Comparison of ENCODE assay signal across 23 cellular contexts in the genomic region with DNA sequence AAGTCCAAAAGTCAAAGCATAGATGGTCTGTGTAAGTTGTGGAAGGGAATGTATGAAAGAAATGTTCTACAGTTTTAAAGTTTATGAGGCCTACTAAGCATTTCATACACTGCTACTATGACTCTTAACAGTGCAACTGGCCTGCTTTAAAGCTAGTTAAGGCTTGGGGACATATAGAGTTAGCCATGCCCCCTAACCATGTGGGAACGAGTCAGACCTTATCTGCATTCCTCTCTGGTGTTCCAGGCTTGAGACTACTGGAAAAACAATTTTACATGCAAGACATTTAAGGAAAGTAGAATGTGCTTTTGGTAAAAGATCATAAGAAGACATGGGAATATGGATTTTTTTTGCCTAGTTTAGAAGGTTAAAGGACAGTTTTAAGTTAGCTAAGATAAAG. TPM values are rescaled to one million over a fixed set of nuclear protein-coding genes. Genes with fewer than 3 reads are reported as not detected.
DNase-seq lines count a peak whose midpoint lies in the region; ATAC-seq and TF ChIP-seq lines count a peak whose summit lies in the region.
"Had no signal": no experiment of that assay in that cellular context is flagged by ENCODE, and none has a peak within 500 bp of the region (broad histone marks: within the 10 kb centered on the region; RNA-seq: fewer than 3 reads in every experiment).

No MANE protein-coding gene starts in this region.

- peaks cover 44% of the 10 kb centered on the region for H3K4me1 Mint-ChIP-seq in CD8-positive, alpha-beta T cell (ENCODE audit: low read depth)

- no peak overlapping the region for H3K4me2 ChIP-seq in mesenchymal stem cell (ENCODE audit: low read length, poor library complexity, severe bottlenecking)
- H3K4me2 ChIP-seq in osteoblast (ENCODE audit: insufficient read depth, low read length), result no peak overlapping the region
- H3K4me2 ChIP-seq in GM23248 (ENCODE audit: unreplicated experiment), result no peak overlapping the region

- H3K79me1 ChIP-seq in mesenchymal stem cell (replicated peaks; ENCODE audit: low read length, poor library complexity, severe bottlenecking), result no peaks in the 10 kb centered on the region

- no peak overlapping the region for H3K4me3 Mint-ChIP-seq in CD8-positive, alpha-beta T cell
- H3K4me3 Mint-ChIP-seq: activated T-helper 1 cell treated with anti-CD3 and anti-CD28 coated beads, Interleukin-12 subunit alpha, Interleukin-12 subunit beta, Interleukin-2, Interleukin-4 antibody, amounts not matched to agents 30 ng/mL and 10 ng/mL and 1 ng/mL, durations not matched to agents 14 hours and 24 hours and 36 hours; CD4-positive, alpha-beta T cell had no signal

- no peak overlapping the region for H2BK12ac ChIP-seq in mesenchymal stem cell (ENCODE audit: low read length in 2 of 2)

- no peaks in the 10 kb centered on the region for H3K36me3 Mint-ChIP-seq in CD8-positive, alpha-beta T cell

- TF ChIP-seq CTCF in CD8-positive, alpha-beta T cell (IDR thresholded peaks at IDR 0.05), result no peak
- TF ChIP-seq CTCF in HL-60 (IDR thresholded peaks at IDR 0.05; ENCODE audit: insufficient read depth, low read length) (no peak), choroid plexus epithelial cell (conservative IDR thresholded peaks at IDR 0.05; ENCODE audit: low read depth, low read length) (no peak), osteoblast (IDR thresholded peaks at IDR 0.05; ENCODE audit: extremely low read depth, low read depth, low read length) (no peak), Peyer's patch (IDR thresholded peaks at IDR 0.05) (no peak)

- POLR2A ChIA-PET in CD8-positive, alpha-beta T cell (lab: Charles Lee), result interaction anchor here (2.3 kb wide), 1 partner anchor 39 kb away, joined by 6 read pairs; no protein-coding TSS in a partner anchor

- H2BK5ac ChIP-seq in mesenchymal stem cell (ENCODE audit: low read depth, low read length, poor library complexity, severe bottlenecking), result no peak overlapping the region

- peaks cover 16% of the 10 kb centered on the region for H3K4me1 ChIP-seq in CD8-positive, alpha-beta T cell (ENCODE audit: insufficient read depth, low read length)
- no peaks in the 10 kb centered on the region for H3K4me1 ChIP-seq in mesenchymal stem cell (ENCODE audit: control insufficient read depth, insufficient read depth, low read depth, low read length)
- no peaks in the 10 kb centered on the region for H3K4me1 ChIP-seq in osteoblast (ENCODE audit: insufficient read depth, low read length)
- H3K4me1 ChIP-seq in Peyer's patch, result no peaks in the 10 kb centered on the region
- no peaks in the 10 kb centered on the region for H3K4me1 ChIP-seq in GM23248 (ENCODE audit: insufficient read depth)

- H2BK15ac ChIP-seq in mesenchymal stem cell (ENCODE audit: low read depth, poor library complexity, severe bottlenecking), result no peak overlapping the region

- DNase-seq in CD8-positive, alpha-beta T cell, result no peak
- no peak for DNase-seq in HL-60 (ENCODE audit: low read depth in 1 of 2, low spot score in 1 of 2)
- peak; percentile 5 for DNase-seq in choroid plexus epithelial cell (ENCODE audit: low read depth)
- peak; percentile 12 for DNase-seq in mesenchymal stem cell
- no peak for DNase-seq in osteoblast (ENCODE audit: insufficient read length, low spot score, missing footprints)
- DNase-seq in SW480 (ENCODE audit: low spot score), result no peak
- DNase-seq in Peyer's patch, result no peak
- DNase-seq in GM23248, result no peak
- DNase-seq: activated CD4-positive, alpha-beta T cell treated with anti-CD3 and anti-CD28 coated beads, Interleukin-2, amount 50 U/mL, for 4 hours; activated CD4-positive, CD25-positive, alpha-beta regulatory T cell; activated CD8-positive, alpha-beta memory T cell treated with anti-CD3 and anti-CD28 coated beads, Interleukin-2, amount 50 U/mL, for 4 hours; activated naive CD4-positive, alpha-beta T cell treated with anti-CD3 and anti-CD28 coated beads, Interleukin-2, amount 50 U/mL, for 16 hours; CD4-positive, alpha-beta T cell; DMS 273 treated with DMSO at 0.1 percent for 48 hours; dorsolateral prefrontal cortex; glutamatergic neuron; islet precursor cell; NCI-H2081 treated with DMSO at 0.1 percent for 48 hours; RPMI8226; stimulated activated naive CD4-positive, alpha-beta T cell treated with Interleukin-2 at 50 U/mL for 16 hours had no signal

- no peaks in the 10 kb centered on the region for H3K9me3 Mint-ChIP-seq in CD8-positive, alpha-beta T cell
- H3K9me3 Mint-ChIP-seq: activated T-helper 1 cell treated with anti-CD3 and anti-CD28 coated beads, Interleukin-12 subunit alpha, Interleukin-12 subunit beta, Interleukin-2, Interleukin-4 antibody, amounts not matched to agents 30 ng/mL and 10 ng/mL and 1 ng/mL, durations not matched to agents 14 hours and 24 hours and 36 hours; CD4-positive, alpha-beta T cell had no signal

- H3K4ac ChIP-seq in mesenchymal stem cell (ENCODE audit: low read depth in 1 of 2, low read length in 2 of 2), result no peak overlapping the region

- no peaks in the 10 kb centered on the region for H3K9me3 ChIP-seq in CD8-positive, alpha-beta T cell (ENCODE audit: low read length)
- H3K9me3 ChIP-seq in mesenchymal stem cell (ENCODE audit: control insufficient read depth, low read length) (no peaks in the 10 kb centered on the region), osteoblast (ENCODE audit: low read depth, low read length) (no peaks in the 10 kb centered on the region), Peyer's patch (no peaks in the 10 kb centered on the region), GM23248 (ENCODE audit: low read depth) (no peaks in the 10 kb centered on the region)

- H3K36me3 ChIP-seq in CD8-positive, alpha-beta T cell (ENCODE audit: insufficient read depth, low read length), result no peaks in the 10 kb centered on the region
- H3K36me3 ChIP-seq in mesenchymal stem cell (ENCODE audit: control insufficient read depth in 1 of 2, insufficient read depth in 2 of 2, low read depth in 1 of 2, low read length in 2 of 2) (no peaks in the 10 kb centered on the region), osteoblast (ENCODE audit: insufficient read depth, low read length) (no peaks in the 10 kb centered on the region), Peyer's patch (no peaks in the 10 kb centered on the region), GM23248 (ENCODE audit: low read depth) (no peaks in the 10 kb centered on the region)

- H4K8ac ChIP-seq in mesenchymal stem cell (ENCODE audit: low read length), result no peak overlapping the region

- no peak overlapping the region for H4K91ac ChIP-seq in mesenchymal stem cell (ENCODE audit: low read length)

- peak overlapping the region; percentile 2 for H3K27ac Mint-ChIP-seq in CD8-positive, alpha-beta T cell
- H3K27ac Mint-ChIP-seq: activated T-helper 1 cell treated with anti-CD3 and anti-CD28 coated beads, Interleukin-12 subunit alpha, Interleukin-12 subunit beta, Interleukin-2, Interleukin-4 antibody, amounts not matched to agents 30 ng/mL and 10 ng/mL and 1 ng/mL, durations not matched to agents 14 hours and 24 hours and 36 hours; CD4-positive, alpha-beta T cell had no signal

- no peak overlapping the region for H2AK5ac ChIP-seq in mesenchymal stem cell (ENCODE audit: low read length, severe bottlenecking)

- CTCF ChIA-PET in CD8-positive, alpha-beta T cell (lab: Charles Lee), result interaction anchor here (0.6 to 15.8 kb wide), 4 partner anchors 45 to 638 kb away, joined by 3 to 279 read pairs (median 54); a partner anchor contains a TSS

- no peaks in the 10 kb centered on the region for H3K9me2 ChIP-seq in GM23248 (ENCODE audit: insufficient read depth)

- no peaks in the 10 kb centered on the region for H3K27me3 ChIP-seq in CD8-positive, alpha-beta T cell (ENCODE audit: insufficient read depth, low read length)
- H3K27me3 ChIP-seq in HL-60 (ENCODE audit: insufficient read depth, poor library complexity, severe bottlenecking) (no peaks in the 10 kb centered on the region), mesenchymal stem cell (ENCODE audit: control insufficient read depth in 1 of 2, insufficient read depth in 1 of 2, low read length in 2 of 2) (peaks cover 13 to 18% of the 10 kb centered on the region in 2 experiments), osteoblast (ENCODE audit: insufficient read depth, low read length) (no peaks in the 10 kb centered on the region), Peyer's patch (no peaks in the 10 kb centered on the region), GM23248 (replicated peaks; ENCODE audit: insufficient read depth) (peaks cover 20% of the 10 kb centered on the region; the same call in 1 of the 2 replicates)

- H3K18ac ChIP-seq in mesenchymal stem cell (ENCODE audit: low read depth in 1 of 2, low read length in 2 of 2), result no peak overlapping the region

- H3K27me3 Mint-ChIP-seq in CD8-positive, alpha-beta T cell (ENCODE audit: low read depth), result no peaks in the 10 kb centered on the region
- H3K27me3 Mint-ChIP-seq: CD4-positive, alpha-beta T cell had no signal

- in situ Hi-C loops in GM23248 (cut with MboI), result no loop called here

- intact Hi-C loops in CD8-positive, alpha-beta T cell (cut with DNase I, micrococcal nuclease), result no loop called here

- no peak overlapping the region for H2BK120ac ChIP-seq in mesenchymal stem cell (ENCODE audit: low read depth, low read length)

- no peak for TF ChIP-seq POLR2A in Peyer's patch (IDR thresholded peaks at IDR 0.05)

- H3K9ac ChIP-seq in mesenchymal stem cell (ENCODE audit: low read length) (no peak overlapping the region), GM23248 (no peak overlapping the region)

- ATAC-seq in CD8-positive, alpha-beta T cell, result no peak

- no peaks in the 10 kb centered on the region for H3F3A ChIP-seq in GM23248 (ENCODE audit: insufficient read depth)

- 17% methylated on average over 1 of the region's 1 CpG for WGBS in mesenchymal stem cell
- WGBS in GM23248 (ENCODE audit: low coverage in 1 of 2, low lambda C conversion rate in 2 of 2, missing lambda C conversion rate in 2 of 2), 2 experiments, result 12 to 20% methylated on average over 1 of the region's 1 CpG

- no peak overlapping the region for H3K27ac ChIP-seq in CD8-positive, alpha-beta T cell (ENCODE audit: low read depth, low read length)
- peak overlapping the region; percentile 45 for H3K27ac ChIP-seq in HL-60 (replicated peaks)
- H3K27ac ChIP-seq in mesenchymal stem cell (ENCODE audit: low read length, poor library complexity, severe bottlenecking), result no peak overlapping the region
- H3K27ac ChIP-seq in osteoblast (ENCODE audit: low read depth, low read length), result no peak overlapping the region
- H3K27ac ChIP-seq in Peyer's patch, result no peak overlapping the region
- no peak overlapping the region for H3K27ac ChIP-seq in GM23248
- H3K27ac ChIP-seq: dorsolateral prefrontal cortex had no signal

- H3K23ac ChIP-seq in mesenchymal stem cell (ENCODE audit: low read length in 2 of 2), result no peak overlapping the region

- no peak overlapping the region for H3K4me3 ChIP-seq in CD8-positive, alpha-beta T cell (ENCODE audit: low read depth, low read length)
- no peak overlapping the region for H3K4me3 ChIP-seq in HL-60 (replicated peaks; ENCODE audit: insufficient read depth, low read length)
- no peak overlapping the region for H3K4me3 ChIP-seq in choroid plexus epithelial cell (ENCODE audit: low read depth, low read length)
- no peak overlapping the region for H3K4me3 ChIP-seq in mesenchymal stem cell (ENCODE audit: insufficient read depth in 1 of 2, low read depth in 1 of 2, low read length in 2 of 2)
- H3K4me3 ChIP-seq in osteoblast (ENCODE audit: insufficient read depth, low read length), result no peak overlapping the region
- no peak overlapping the region for H3K4me3 ChIP-seq in Peyer's patch
- H3K4me3 ChIP-seq in GM23248, result no peak overlapping the region
- H3K4me3 ChIP-seq: dorsolateral prefrontal cortex had no signal

- H2AFZ ChIP-seq in mesenchymal stem cell (ENCODE audit: low read depth, low read length) (no peak overlapping the region), osteoblast (ENCODE audit: low read length) (no peak overlapping the region), GM23248 (no peak overlapping the region)

- no peaks in the 10 kb centered on the region for H4K20me1 ChIP-seq in osteoblast (ENCODE audit: insufficient read depth, low read length)
- no peaks in the 10 kb centered on the region for H4K20me1 ChIP-seq in GM23248 (ENCODE audit: insufficient read depth)

- no peaks in the 10 kb centered on the region for H3K79me2 ChIP-seq in osteoblast (ENCODE audit: insufficient read depth, low read length)
- no peaks in the 10 kb centered on the region for H3K79me2 ChIP-seq in GM23248 (ENCODE audit: insufficient read depth)

- no peak overlapping the region for H3K14ac ChIP-seq in mesenchymal stem cell (ENCODE audit: low read length in 2 of 2)

RNA-seq across cellular contexts. Expression of a gene that starts 8.7 kb away (rescaled TPM):
- total RNA-seq in CD8-positive, alpha-beta T cell, result 100 to 1,000 TPM; 397 to 399 TPM
- not detected for polyA plus RNA-seq in mesenchymal stem cell (2013, experiment 1 of 2)
- polyA plus RNA-seq in mesenchymal stem cell (2013, experiment 2 of 2), result not detected
- total RNA-seq in osteoblast (under 0.01 TPM in 1 of 2 replicates, not detected in the other), Peyer's patch (10 to 100 TPM in 2 of 4 donors, 1 to 10 TPM in 2; 1.4 to 84.2 (median 9.9) TPM)
- not detected in 2 replicates for total RNA-seq in GM23248 (2014; rRNA removed; shearing (Covaris generic))
- polyA plus RNA-seq in GM23248 (2016; fragmentation: Nextera tagmentation; extraction: Ambion mirVana), result 0.28 TPM in 1 of 2 replicates, not detected in the other
- total RNA-seq: lung microvascular endothelial cell, SK-MEL-5 had no signal

RNA-seq across cellular contexts. Expression of a gene that starts 18.7 kb away (rescaled TPM):
- 10 to 100 TPM; 13.3 to 14.8 TPM for total RNA-seq in CD8-positive, alpha-beta T cell
- polyA plus RNA-seq in mesenchymal stem cell (2013, experiment 1 of 2), result not detected
- polyA plus RNA-seq in mesenchymal stem cell (2013, experiment 2 of 2), result not detected
- total RNA-seq in osteoblast (under 0.01 TPM in 1 of 2 replicates, not detected in the other), Peyer's patch (1 to 10 TPM; 2.5 to 3.9 (median 2.7) TPM)
- not detected in 2 replicates for total RNA-seq in GM23248 (2014; rRNA removed; shearing (Covaris generic))
- not detected in 2 replicates for polyA plus RNA-seq in GM23248 (2016; fragmentation: Nextera tagmentation; extraction: Ambion mirVana)
- total RNA-seq: lung microvascular endothelial cell had no signal

Comparison
In these comparisons a context has a peak if more than half of its experiments do, and no peak if none do; other contexts are left out.
1. DNase-seq: peak in choroid plexus epithelial cell (single experiment) and mesenchymal stem cell (single experiment); none in CD8-positive, alpha-beta T cell (0 of 7), HL-60 (0 of 2), osteoblast (single experiment), SW480 (single experiment), Peyer's patch (0 of 3) and GM23248 (single experiment).
2. RNA of a gene that starts 8.7 kb away (total RNA-seq): 397 to 399 TPM in CD8-positive, alpha-beta T cell; 1.4 to 84.2 TPM in Peyer's patch, under 0.01 TPM in osteoblast and not detected in GM23248; every median in the first group is over 4 times any median in the second.